In the genomic region with DNA sequence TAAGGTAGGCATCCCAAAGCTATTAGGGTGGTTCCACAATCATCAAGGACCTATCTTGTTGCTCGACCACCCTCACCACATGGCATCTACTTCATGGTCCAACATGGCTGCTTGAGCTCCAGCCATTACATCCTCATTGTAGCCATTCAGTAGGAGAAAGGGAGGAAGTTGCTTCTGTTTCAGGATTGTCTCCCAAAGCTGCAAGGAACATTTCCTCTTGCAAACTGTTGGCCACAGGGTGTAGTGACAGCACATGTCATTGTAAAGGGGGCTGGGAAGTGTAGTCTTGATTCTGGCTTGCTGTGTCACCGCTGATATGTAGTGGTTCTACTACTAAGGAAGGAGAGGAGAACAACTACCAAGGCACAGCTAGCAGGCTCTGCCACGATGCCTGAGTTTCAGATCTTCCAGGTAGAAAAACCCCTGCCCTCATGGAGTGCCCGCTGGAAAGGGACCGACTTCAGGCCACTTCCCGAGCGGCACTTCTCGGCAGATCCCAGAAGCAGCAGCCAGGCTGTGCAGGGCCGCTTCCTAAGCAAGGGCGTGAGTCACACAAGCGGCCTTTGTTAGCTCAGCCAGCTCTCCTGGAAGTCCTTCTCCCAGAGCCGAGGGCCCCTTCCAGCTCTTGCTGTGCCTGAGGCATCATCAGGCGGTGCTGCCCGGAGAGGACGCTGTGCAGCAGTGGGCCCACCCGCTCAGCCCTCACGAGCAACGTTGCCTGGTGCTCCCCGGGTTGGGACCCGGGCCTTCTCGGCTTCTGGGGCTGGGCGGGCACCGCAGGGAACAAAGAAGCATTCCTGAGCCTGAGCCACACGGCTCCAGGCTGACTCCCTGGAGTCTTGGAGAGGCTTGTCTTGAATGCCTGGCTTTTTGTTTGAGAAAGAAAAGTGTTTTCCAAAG, we compare ENCODE assay signal across 1 cellular context.
TF ChIP-seq lines count a peak whose summit lies in the region.

No MANE protein-coding gene starts in this region.

TF ChIP-seq in HepG2, 621 proteins besides CTCF, POLR2A, EP300 and RAD21 (continued from another document and continues in another):
- TF ChIP-seq, protein P1, sequence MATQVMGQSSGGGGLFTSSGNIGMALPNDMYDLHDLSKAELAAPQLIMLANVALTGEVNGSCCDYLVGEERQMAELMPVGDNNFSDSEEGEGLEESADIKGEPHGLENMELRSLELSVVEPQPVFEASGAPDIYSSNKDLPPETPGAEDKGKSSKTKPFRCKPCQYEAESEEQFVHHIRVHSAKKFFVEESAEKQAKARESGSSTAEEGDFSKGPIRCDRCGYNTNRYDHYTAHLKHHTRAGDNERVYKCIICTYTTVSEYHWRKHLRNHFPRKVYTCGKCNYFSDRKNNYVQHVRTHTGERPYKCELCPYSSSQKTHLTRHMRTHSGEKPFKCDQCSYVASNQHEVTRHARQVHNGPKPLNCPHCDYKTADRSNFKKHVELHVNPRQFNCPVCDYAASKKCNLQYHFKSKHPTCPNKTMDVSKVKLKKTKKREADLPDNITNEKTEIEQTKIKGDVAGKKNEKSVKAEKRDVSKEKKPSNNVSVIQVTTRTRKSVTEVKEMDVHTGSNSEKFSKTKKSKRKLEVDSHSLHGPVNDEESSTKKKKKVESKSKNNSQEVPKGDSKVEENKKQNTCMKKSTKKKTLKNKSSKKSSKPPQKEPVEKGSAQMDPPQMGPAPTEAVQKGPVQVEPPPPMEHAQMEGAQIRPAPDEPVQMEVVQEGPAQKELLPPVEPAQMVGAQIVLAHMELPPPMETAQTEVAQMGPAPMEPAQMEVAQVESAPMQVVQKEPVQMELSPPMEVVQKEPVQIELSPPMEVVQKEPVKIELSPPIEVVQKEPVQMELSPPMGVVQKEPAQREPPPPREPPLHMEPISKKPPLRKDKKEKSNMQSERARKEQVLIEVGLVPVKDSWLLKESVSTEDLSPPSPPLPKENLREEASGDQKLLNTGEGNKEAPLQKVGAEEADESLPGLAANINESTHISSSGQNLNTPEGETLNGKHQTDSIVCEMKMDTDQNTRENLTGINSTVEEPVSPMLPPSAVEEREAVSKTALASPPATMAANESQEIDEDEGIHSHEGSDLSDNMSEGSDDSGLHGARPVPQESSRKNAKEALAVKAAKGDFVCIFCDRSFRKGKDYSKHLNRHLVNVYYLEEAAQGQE (IDR thresholded peaks at IDR 0.05; ENCODE audit: borderline replicate concordance in 1 of 2, low read depth in 1 of 2, low read length in 2 of 2): 0 out of 4 replicates have a peak, but pooled peaks of 1 of the 2 experiments have one; percentile 6
- TF ChIP-seq NFE2 (CRISPR knock-in tag; IDR thresholded peaks at IDR 0.05) (no peak), CAMTA2 (CRISPR knock-in tag; IDR thresholded peaks at IDR 0.05; ENCODE audit: borderline replicate concordance) (0 out of 2 replicates have a peak, but pooled peaks have one; percentile 79), POLR2AphosphoS5 (IDR thresholded peaks at IDR 0.05; ENCODE audit: low read depth, low read length) (peak; percentile 38; the same call in 1 of the 2 replicates), ZNF660 (CRISPR knock-in tag; IDR thresholded peaks at IDR 0.05; ENCODE audit: borderline replicate concordance, low read depth) (no peak), SRF (IDR thresholded peaks at IDR 0.05; ENCODE audit: low read depth, low read length) (no peak), ZEB1 (IDR thresholded peaks at IDR 0.05; ENCODE audit: insufficient replicate concordance, low read depth) (peak; percentile 21), CREB1 (IDR thresholded peaks at IDR 0.05) (no peak), CREB1 (CRISPR knock-in tag; IDR thresholded peaks at IDR 0.05) (no peak), ZNF788 (CRISPR knock-in tag; IDR thresholded peaks at IDR 0.05; ENCODE audit: borderline replicate concordance) (peak; percentile 68; the same call in 1 of the 2 replicates), ZNF331 (CRISPR knock-in tag; IDR thresholded peaks at IDR 0.05) (peak; percentile 65; the same call in 1 of the 2 replicates), ZNF274 (CRISPR knock-in tag; IDR thresholded peaks at IDR 0.05) (peak; percentile 47; the same call in 1 of the 2 replicates), ERF (CRISPR knock-in tag; IDR thresholded peaks at IDR 0.05) (no peak; the same call in 1 of the 2 replicates), ZNF652 (CRISPR knock-in tag; IDR thresholded peaks at IDR 0.05; ENCODE audit: borderline replicate concordance, low read depth) (no peak), CHD4 (IDR thresholded peaks at IDR 0.05; ENCODE audit: borderline replicate concordance, low read length) (no peak), NR1H2 (CRISPR knock-in tag; IDR thresholded peaks at IDR 0.05; ENCODE audit: borderline replicate concordance, low read depth) (no peak; the same call in 1 of the 2 replicates), NKX3-1 (CRISPR knock-in tag; IDR thresholded peaks at IDR 0.05) (no peak), KAT8 (CRISPR knock-in tag; IDR thresholded peaks at IDR 0.05) (peak; percentile 50; the same call in 1 of the 2 replicates), MAX (IDR thresholded peaks at IDR 0.05) (peak; percentile 58), ZNF503 (CRISPR knock-in tag; IDR thresholded peaks at IDR 0.05) (no peak), HNRNPL (IDR thresholded peaks at IDR 0.05; ENCODE audit: low read depth, low read length) (0 out of 2 replicates have a peak, but pooled peaks have one; percentile 50), RARG (CRISPR knock-in tag; IDR thresholded peaks at IDR 0.05; ENCODE audit: low read depth) (no peak), NFYB (CRISPR knock-in tag; IDR thresholded peaks at IDR 0.05) (no peak), ZNF773 (CRISPR knock-in tag; IDR thresholded peaks at IDR 0.05; ENCODE audit: borderline replicate concordance) (0 out of 2 replicates have a peak, but pooled peaks have one; percentile 49), MTF2 (CRISPR knock-in tag; IDR thresholded peaks at IDR 0.05; ENCODE audit: borderline replicate concordance) (no peak), CBFB (CRISPR knock-in tag; IDR thresholded peaks at IDR 0.05) (no peak), DMAP1 (CRISPR knock-in tag; IDR thresholded peaks at IDR 0.05) (peak; percentile 30; the same call in 1 of the 2 replicates), ATF3 (CRISPR knock-in tag; IDR thresholded peaks at IDR 0.05) (peak; percentile 49), ZNF451 (CRISPR knock-in tag; IDR thresholded peaks at IDR 0.05) (no peak), SAFB2 (CRISPR knock-in tag; IDR thresholded peaks at IDR 0.05; ENCODE audit: borderline replicate concordance, low read depth) (no peak), FOXA1 (IDR thresholded peaks at IDR 0.05) (no peak), FOXA1 (CRISPR knock-in tag; IDR thresholded peaks at IDR 0.05) (0 out of 2 replicates have a peak, but pooled peaks have one; percentile 29), ZNF850 (CRISPR knock-in tag; conservative IDR thresholded peaks at IDR 0.05) (no peak), PHF20 (CRISPR knock-in tag; IDR thresholded peaks at IDR 0.05) (peak; percentile 55), ZNF572 (CRISPR knock-in tag; IDR thresholded peaks at IDR 0.05) (no peak), ZNF414 (CRISPR knock-in tag; IDR thresholded peaks at IDR 0.05) (no peak), HOXA9 (CRISPR knock-in tag; IDR thresholded peaks at IDR 0.05; ENCODE audit: borderline replicate concordance) (no peak)
- TF ChIP-seq, protein P2, sequence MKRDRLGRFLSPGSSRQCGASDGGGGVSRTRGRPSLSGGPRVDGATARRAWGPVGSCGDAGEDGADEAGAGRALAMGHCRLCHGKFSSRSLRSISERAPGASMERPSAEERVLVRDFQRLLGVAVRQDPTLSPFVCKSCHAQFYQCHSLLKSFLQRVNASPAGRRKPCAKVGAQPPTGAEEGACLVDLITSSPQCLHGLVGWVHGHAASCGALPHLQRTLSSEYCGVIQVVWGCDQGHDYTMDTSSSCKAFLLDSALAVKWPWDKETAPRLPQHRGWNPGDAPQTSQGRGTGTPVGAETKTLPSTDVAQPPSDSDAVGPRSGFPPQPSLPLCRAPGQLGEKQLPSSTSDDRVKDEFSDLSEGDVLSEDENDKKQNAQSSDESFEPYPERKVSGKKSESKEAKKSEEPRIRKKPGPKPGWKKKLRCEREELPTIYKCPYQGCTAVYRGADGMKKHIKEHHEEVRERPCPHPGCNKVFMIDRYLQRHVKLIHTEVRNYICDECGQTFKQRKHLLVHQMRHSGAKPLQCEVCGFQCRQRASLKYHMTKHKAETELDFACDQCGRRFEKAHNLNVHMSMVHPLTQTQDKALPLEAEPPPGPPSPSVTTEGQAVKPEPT (CRISPR knock-in tag; IDR thresholded peaks at IDR 0.05; ENCODE audit: low read depth): no peak
- TF ChIP-seq, protein P3, sequence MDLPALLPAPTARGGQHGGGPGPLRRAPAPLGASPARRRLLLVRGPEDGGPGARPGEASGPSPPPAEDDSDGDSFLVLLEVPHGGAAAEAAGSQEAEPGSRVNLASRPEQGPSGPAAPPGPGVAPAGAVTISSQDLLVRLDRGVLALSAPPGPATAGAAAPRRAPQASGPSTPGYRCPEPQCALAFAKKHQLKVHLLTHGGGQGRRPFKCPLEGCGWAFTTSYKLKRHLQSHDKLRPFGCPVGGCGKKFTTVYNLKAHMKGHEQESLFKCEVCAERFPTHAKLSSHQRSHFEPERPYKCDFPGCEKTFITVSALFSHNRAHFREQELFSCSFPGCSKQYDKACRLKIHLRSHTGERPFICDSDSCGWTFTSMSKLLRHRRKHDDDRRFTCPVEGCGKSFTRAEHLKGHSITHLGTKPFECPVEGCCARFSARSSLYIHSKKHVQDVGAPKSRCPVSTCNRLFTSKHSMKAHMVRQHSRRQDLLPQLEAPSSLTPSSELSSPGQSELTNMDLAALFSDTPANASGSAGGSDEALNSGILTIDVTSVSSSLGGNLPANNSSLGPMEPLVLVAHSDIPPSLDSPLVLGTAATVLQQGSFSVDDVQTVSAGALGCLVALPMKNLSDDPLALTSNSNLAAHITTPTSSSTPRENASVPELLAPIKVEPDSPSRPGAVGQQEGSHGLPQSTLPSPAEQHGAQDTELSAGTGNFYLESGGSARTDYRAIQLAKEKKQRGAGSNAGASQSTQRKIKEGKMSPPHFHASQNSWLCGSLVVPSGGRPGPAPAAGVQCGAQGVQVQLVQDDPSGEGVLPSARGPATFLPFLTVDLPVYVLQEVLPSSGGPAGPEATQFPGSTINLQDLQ (CRISPR knock-in tag; IDR thresholded peaks at IDR 0.05): 0 out of 2 replicates have a peak, but pooled peaks have one; percentile 16
- TF ChIP-seq, protein P4, sequence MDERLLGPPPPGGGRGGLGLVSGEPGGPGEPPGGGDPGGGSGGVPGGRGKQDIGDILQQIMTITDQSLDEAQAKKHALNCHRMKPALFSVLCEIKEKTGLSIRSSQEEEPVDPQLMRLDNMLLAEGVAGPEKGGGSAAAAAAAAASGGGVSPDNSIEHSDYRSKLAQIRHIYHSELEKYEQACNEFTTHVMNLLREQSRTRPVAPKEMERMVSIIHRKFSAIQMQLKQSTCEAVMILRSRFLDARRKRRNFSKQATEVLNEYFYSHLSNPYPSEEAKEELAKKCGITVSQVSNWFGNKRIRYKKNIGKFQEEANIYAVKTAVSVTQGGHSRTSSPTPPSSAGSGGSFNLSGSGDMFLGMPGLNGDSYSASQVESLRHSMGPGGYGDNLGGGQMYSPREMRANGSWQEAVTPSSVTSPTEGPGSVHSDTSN (CRISPR knock-in tag; IDR thresholded peaks at IDR 0.05): no peak
- TF ChIP-seq, protein P5, sequence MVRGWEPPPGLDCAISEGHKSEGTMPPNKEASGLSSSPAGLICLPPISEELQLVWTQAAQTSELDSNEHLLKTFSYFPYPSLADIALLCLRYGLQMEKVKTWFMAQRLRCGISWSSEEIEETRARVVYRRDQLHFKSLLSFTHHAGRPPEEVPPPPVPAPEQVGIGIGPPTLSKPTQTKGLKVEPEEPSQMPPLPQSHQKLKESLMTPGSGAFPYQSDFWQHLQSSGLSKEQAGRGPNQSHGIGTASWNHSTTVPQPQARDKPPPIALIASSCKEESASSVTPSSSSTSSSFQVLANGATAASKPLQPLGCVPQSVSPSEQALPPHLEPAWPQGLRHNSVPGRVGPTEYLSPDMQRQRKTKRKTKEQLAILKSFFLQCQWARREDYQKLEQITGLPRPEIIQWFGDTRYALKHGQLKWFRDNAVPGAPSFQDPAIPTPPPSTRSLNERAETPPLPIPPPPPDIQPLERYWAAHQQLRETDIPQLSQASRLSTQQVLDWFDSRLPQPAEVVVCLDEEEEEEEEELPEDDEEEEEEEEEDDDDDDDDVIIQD (CRISPR knock-in tag; IDR thresholded peaks at IDR 0.05; ENCODE audit: low read depth): 0 out of 2 replicates have a peak, but pooled peaks have one; percentile 20
- TF ChIP-seq, protein P6, sequence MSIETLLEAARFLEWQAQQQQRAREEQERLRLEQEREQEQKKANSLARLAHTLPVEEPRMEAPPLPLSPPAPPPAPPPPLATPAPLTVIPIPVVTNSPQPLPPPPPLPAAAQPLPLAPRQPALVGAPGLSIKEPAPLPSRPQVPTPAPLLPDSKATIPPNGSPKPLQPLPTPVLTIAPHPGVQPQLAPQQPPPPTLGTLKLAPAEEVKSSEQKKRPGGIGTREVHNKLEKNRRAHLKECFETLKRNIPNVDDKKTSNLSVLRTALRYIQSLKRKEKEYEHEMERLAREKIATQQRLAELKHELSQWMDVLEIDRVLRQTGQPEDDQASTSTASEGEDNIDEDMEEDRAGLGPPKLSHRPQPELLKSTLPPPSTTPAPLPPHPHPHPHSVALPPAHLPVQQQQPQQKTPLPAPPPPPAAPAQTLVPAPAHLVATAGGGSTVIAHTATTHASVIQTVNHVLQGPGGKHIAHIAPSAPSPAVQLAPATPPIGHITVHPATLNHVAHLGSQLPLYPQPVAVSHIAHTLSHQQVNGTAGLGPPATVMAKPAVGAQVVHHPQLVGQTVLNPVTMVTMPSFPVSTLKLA (IDR thresholded peaks at IDR 0.05): no peak
